In the genomic region with DNA sequence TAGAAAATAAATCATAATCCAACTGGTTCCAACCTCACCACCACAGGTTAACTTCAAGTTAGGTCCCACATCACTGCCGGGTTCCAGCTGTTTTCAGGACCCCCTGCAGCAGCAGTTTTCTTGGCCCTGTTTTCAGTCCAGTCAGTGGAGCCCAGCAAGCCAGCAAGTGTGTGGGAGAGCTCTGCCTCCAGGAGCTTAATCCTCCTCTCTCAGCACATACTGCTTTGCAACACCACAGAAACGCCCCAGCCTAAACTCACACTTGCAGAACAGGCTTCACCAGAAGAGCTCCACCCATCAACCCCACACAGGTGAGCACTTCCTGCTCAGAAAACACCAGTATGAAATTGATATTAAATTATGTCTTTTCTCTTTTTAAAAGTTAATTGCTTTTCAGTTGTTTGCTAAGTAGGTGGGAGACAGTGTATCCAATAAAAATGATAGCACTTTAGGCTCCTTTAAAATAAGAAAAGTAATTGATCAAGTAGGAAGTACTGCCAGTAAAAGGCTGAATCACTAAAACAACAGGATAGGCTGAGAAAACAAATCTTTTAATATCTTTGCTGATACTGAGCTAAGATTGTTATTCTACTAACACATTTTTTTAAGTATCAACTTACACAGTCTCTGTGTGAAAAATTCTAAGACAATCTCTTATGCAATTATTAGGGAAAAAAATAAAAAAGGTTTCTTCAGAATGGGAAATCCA, we compare ENCODE assay signal across 10 cellular contexts.
A peak's percentile ranks its signal among the peaks of the same experiment; 100 is the strongest.
DNase-seq lines count a peak whose midpoint lies in the region; ATAC-seq and TF ChIP-seq lines count a peak whose summit lies in the region.
"Had no signal": no experiment of that assay in that cellular context is flagged by ENCODE, and none has a peak within 500 bp of the region (broad histone marks: within the 10 kb centered on the region; RNA-seq: fewer than 3 reads in every experiment).

No MANE protein-coding gene starts in this region.

- intact Hi-C loops in thyroid gland (cut with DNase I): no loop called here

- H3K4me1 ChIP-seq in RWPE2 (ENCODE audit: insufficient read depth, poor library complexity, severe bottlenecking): peaks cover 29% of the 10 kb centered on the region
- H3K4me1 ChIP-seq in thyroid gland: peaks cover 0 to 12% of the 10 kb centered on the region in 2 donors

- peak overlapping the region; percentile 53 for H3K4me3 Mint-ChIP-seq in activated T-cell treated with anti-CD3 and anti-CD28 coated beads, Interleukin-2, amount 50 U/mL, for 4 hours
- no peak overlapping the region for H3K4me3 Mint-ChIP-seq in activated T-cell treated with anti-CD3 and anti-CD28 coated beads, Interleukin-2, amount 50 U/mL, for 24 hours
- H3K4me3 Mint-ChIP-seq: neural crest cell had no signal

- H3K4me1 Mint-ChIP-seq in activated T-cell treated with anti-CD3 and anti-CD28 coated beads, Interleukin-2, amount 50 U/mL, for 4 hours (ENCODE audit: low read depth): peaks cover 30% of the 10 kb centered on the region
- H3K4me1 Mint-ChIP-seq in activated T-cell treated with anti-CD3 and anti-CD28 coated beads, Interleukin-2, amount 50 U/mL, for 24 hours (ENCODE audit: low read depth): peaks cover 25% of the 10 kb centered on the region

- H3K27me3 ChIP-seq in RWPE2 (ENCODE audit: insufficient read depth, poor library complexity, severe bottlenecking) (no peaks in the 10 kb centered on the region), thyroid gland (no peaks in the 10 kb centered on the region)
- H3K27me3 ChIP-seq: BLaER1 had no signal

- no peak for DNase-seq in activated T-cell treated with anti-CD3 and anti-CD28 coated beads, Interleukin-2, amount 50 U/mL, for 4 hours
- DNase-seq in activated T-cell treated with anti-CD3 and anti-CD28 coated beads, Interleukin-2, amount 50 U/mL, for 24 hours: no peak
- DNase-seq in RWPE2 (ENCODE audit: low spot score) (peak; percentile 72), iPS-NIHi11 (ENCODE audit: low spot score) (peak; percentile 73), thyroid gland (peak; percentile 69 to 80), GM10266 (ENCODE audit: extremely low spot score) (no peak), hypothalamus (lab: John Stamatoyannopoulos, UW) (no peak)

- 26 to 27% methylated on average over 2 of the region's 2 CpGs for WGBS in thyroid gland, 2 donors

- no peaks in the 10 kb centered on the region for H3K27me3 Mint-ChIP-seq in activated T-cell treated with anti-CD3 and anti-CD28 coated beads, Interleukin-2, amount 50 U/mL, for 4 hours (ENCODE audit: low read depth)
- no peaks in the 10 kb centered on the region for H3K27me3 Mint-ChIP-seq in activated T-cell treated with anti-CD3 and anti-CD28 coated beads, Interleukin-2, amount 50 U/mL, for 24 hours

- H3K36me3 ChIP-seq in RWPE2 (ENCODE audit: low read depth) (peaks cover 9% of the 10 kb centered on the region; the same call in 1 of the 2 replicates), thyroid gland (no peaks in the 10 kb centered on the region)
- H3K36me3 ChIP-seq: BLaER1 had no signal

- TF ChIP-seq CTCF in RWPE2 (IDR thresholded peaks at IDR 0.05; ENCODE audit: poor library complexity, severe bottlenecking) (no peak), thyroid gland (IDR thresholded peaks at IDR 0.05) (no peak), GM10266 (IDR thresholded peaks at IDR 0.05; ENCODE audit: control insufficient read depth, insufficient read depth, low read depth, missing control alignments) (no peak)

- H3K27ac ChIP-seq in RWPE2 (ENCODE audit: poor library complexity, severe bottlenecking) (peak overlapping the region; percentile 67), thyroid gland (peak overlapping the region; percentile 54 to 56 (median 54))
- H3K27ac ChIP-seq: BLaER1 had no signal

- no peak for ATAC-seq in activated T-cell treated with anti-CD3 and anti-CD28 coated beads, Interleukin-2, amount 50 U/mL, for 4 hours
- ATAC-seq in RWPE2 (ENCODE audit: low read depth) (peak; percentile 100), HG02798 (IDR thresholded peaks at IDR 0.05; ENCODE audit: poor library complexity, unreplicated experiment) (no peak)

- peak overlapping the region; percentile 22 for H3K4me3 ChIP-seq in RWPE2 (ENCODE audit: severe bottlenecking)
- no peak overlapping the region for H3K4me3 ChIP-seq in thyroid gland (replicated peaks in 1 of 3)
- H3K4me3 ChIP-seq: BLaER1 had no signal

- H3K36me3 Mint-ChIP-seq in activated T-cell treated with anti-CD3 and anti-CD28 coated beads, Interleukin-2, amount 50 U/mL, for 4 hours (ENCODE audit: insufficient read depth): no peaks in the 10 kb centered on the region
- H3K36me3 Mint-ChIP-seq in activated T-cell treated with anti-CD3 and anti-CD28 coated beads, Interleukin-2, amount 50 U/mL, for 24 hours (ENCODE audit: low read depth): no peaks in the 10 kb centered on the region

- TF ChIP-seq POLR2A in thyroid gland (IDR thresholded peaks at IDR 0.05): peak in 1 of 2 donors; percentile 44

- no peak overlapping the region for H3K27ac Mint-ChIP-seq in activated T-cell treated with anti-CD3 and anti-CD28 coated beads, Interleukin-2, amount 50 U/mL, for 24 hours

- no peaks in the 10 kb centered on the region for H3K9me3 Mint-ChIP-seq in activated T-cell treated with anti-CD3 and anti-CD28 coated beads, Interleukin-2, amount 50 U/mL, for 4 hours
- H3K9me3 Mint-ChIP-seq in activated T-cell treated with anti-CD3 and anti-CD28 coated beads, Interleukin-2, amount 50 U/mL, for 24 hours: no peaks in the 10 kb centered on the region

- H3K9me3 ChIP-seq in RWPE2 (ENCODE audit: severe bottlenecking) (no peaks in the 10 kb centered on the region), thyroid gland (no peaks in the 10 kb centered on the region)
- H3K9me3 ChIP-seq: BLaER1 had no signal

Comparison
In these comparisons a context has a peak if more than half of its experiments do, and no peak if none do; other contexts are left out.
1. DNase-seq: peak in RWPE2 (single experiment), iPS-NIHi11 (single experiment) and thyroid gland (2 of 2); none in activated T-cell treated with anti-CD3 and anti-CD28 coated beads, Interleukin-2, amount 50 U/mL, for 4 hours (single experiment), activated T-cell treated with anti-CD3 and anti-CD28 coated beads, Interleukin-2, amount 50 U/mL, for 24 hours (single experiment), GM10266 (single experiment) and hypothalamus (0 of 51).